ENCODE assay signal across 11 cellular contexts in genomic region chr9:694499-695154, GRCh38.
DNase-seq lines count a peak whose midpoint lies in the region; ATAC-seq and TF ChIP-seq lines count a peak whose summit lies in the region.
"Had no signal": no experiment of that assay in that cellular context is flagged by ENCODE, and none has a peak within 500 bp of the region (broad histone marks: within the 10 kb centered on the region; RNA-seq: fewer than 3 reads in every experiment).

No MANE protein-coding gene starts in this region.

- DNase-seq in activated naive CD8-positive, alpha-beta T cell treated with anti-CD3 and anti-CD28 coated beads for 36 hours, result no peak
- no peak for DNase-seq in activated naive CD8-positive, alpha-beta T cell treated with anti-CD3 and anti-CD28 coated beads, Interleukin-2, amount 50 U/mL, for 24 hours
- peak; percentile 72 for DNase-seq in fibroblast of gingiva (ENCODE audit: low read depth)
- peak in 1 of 2 donors; percentile 86 for DNase-seq in vagina (ENCODE audit: extremely low spot score in 2 of 2)
- no peak for DNase-seq in activated CD8-positive, alpha-beta T cell treated with anti-CD3 and anti-CD28 coated beads, Interleukin-2, amount 10 ng/mL, durations not matched to agents 7 days and 5 days
- DNase-seq: NCI-H1105 treated with DMSO at 0.1 percent for 48 hours had no signal

- CTCF ChIA-PET in activated CD8-positive, alpha-beta T cell treated with anti-CD3 and anti-CD28 coated beads, Interleukin-2, amount 10 ng/mL, durations not matched to agents 7 days and 5 days (lab: Charles Lee), result interaction anchor here (1.1 to 1.8 kb wide), 2 partner anchors 8 to 70 kb away, joined by 3 to 5 read pairs; no protein-coding TSS in a partner anchor

- no peaks in the 10 kb centered on the region for H3K36me3 ChIP-seq in vagina

- H3K27ac Mint-ChIP-seq in activated naive CD8-positive, alpha-beta T cell treated with anti-CD3 and anti-CD28 coated beads for 36 hours, result no peak overlapping the region
- H3K27ac Mint-ChIP-seq in activated naive CD8-positive, alpha-beta T cell treated with anti-CD3 and anti-CD28 coated beads, Interleukin-2, amount 50 U/mL, for 24 hours, result no peak overlapping the region
- peak overlapping the region; percentile 98 to 99 (median 99) for H3K27ac Mint-ChIP-seq in nephron
- no peak overlapping the region for H3K27ac Mint-ChIP-seq in activated CD8-positive, alpha-beta T cell treated with anti-CD3 and anti-CD28 coated beads, Interleukin-2, amount 10 ng/mL, durations not matched to agents 7 days and 5 days

- POLR2A ChIA-PET in activated CD8-positive, alpha-beta T cell treated with anti-CD3 and anti-CD28 coated beads, Interleukin-2, amount 10 ng/mL, durations not matched to agents 7 days and 5 days (lab: Charles Lee), result no interaction called here

- H3K4me1 Mint-ChIP-seq in activated naive CD8-positive, alpha-beta T cell treated with anti-CD3 and anti-CD28 coated beads for 36 hours, result peaks cover 19% of the 10 kb centered on the region
- H3K4me1 Mint-ChIP-seq in activated naive CD8-positive, alpha-beta T cell treated with anti-CD3 and anti-CD28 coated beads, Interleukin-2, amount 50 U/mL, for 24 hours, result peaks cover 12% of the 10 kb centered on the region
- peaks cover 66% of the 10 kb centered on the region for H3K4me1 Mint-ChIP-seq in nephron
- peaks cover 9% of the 10 kb centered on the region for H3K4me1 Mint-ChIP-seq in activated CD8-positive, alpha-beta T cell treated with anti-CD3 and anti-CD28 coated beads, Interleukin-2, amount 10 ng/mL, durations not matched to agents 7 days and 5 days (ENCODE audit: low read depth)

- H3K4me3 Mint-ChIP-seq in activated naive CD8-positive, alpha-beta T cell treated with anti-CD3 and anti-CD28 coated beads for 36 hours, result peak overlapping the region; percentile 19
- H3K4me3 Mint-ChIP-seq in activated naive CD8-positive, alpha-beta T cell treated with anti-CD3 and anti-CD28 coated beads, Interleukin-2, amount 50 U/mL, for 24 hours, result no peak overlapping the region
- H3K4me3 Mint-ChIP-seq in nephron, result peak overlapping the region; percentile 73 to 87 (median 83)
- H3K4me3 Mint-ChIP-seq in activated CD8-positive, alpha-beta T cell treated with anti-CD3 and anti-CD28 coated beads, Interleukin-2, amount 10 ng/mL, durations not matched to agents 7 days and 5 days, result no peak overlapping the region
- H3K4me3 Mint-ChIP-seq: activated naive CD4-positive, alpha-beta T cell treated with anti-CD3 and anti-CD28 coated beads, Interleukin-2, amount 50 U/mL, for 24 hours had no signal

- no peaks in the 10 kb centered on the region for H3K27me3 ChIP-seq in vagina

- intact Hi-C loops in vagina (cut with DNase I), result loop anchor here (10.0 kb wide), 1 partner anchor 70 kb away; no protein-coding TSS in a partner anchor

- TF ChIP-seq CTCF in nephron (IDR thresholded peaks at IDR 0.05; ENCODE audit: unreplicated experiment in 3 of 3), result no peak
- TF ChIP-seq CTCF in vagina (IDR thresholded peaks at IDR 0.05), result no peak

- peak overlapping the region; percentile 88 for H3K27ac ChIP-seq in vagina
- H3K27ac ChIP-seq: 22Rv1 had no signal

- peak overlapping the region; percentile 20 to 40 for H3K4me3 ChIP-seq in vagina

- no peaks in the 10 kb centered on the region for H3K36me3 Mint-ChIP-seq in activated naive CD8-positive, alpha-beta T cell treated with anti-CD3 and anti-CD28 coated beads for 36 hours
- H3K36me3 Mint-ChIP-seq in activated naive CD8-positive, alpha-beta T cell treated with anti-CD3 and anti-CD28 coated beads, Interleukin-2, amount 50 U/mL, for 24 hours (ENCODE audit: low read depth), result no peaks in the 10 kb centered on the region
- H3K36me3 Mint-ChIP-seq in nephron (ENCODE audit: low read depth), result no peaks in the 10 kb centered on the region
- H3K36me3 Mint-ChIP-seq in activated CD8-positive, alpha-beta T cell treated with anti-CD3 and anti-CD28 coated beads, Interleukin-2, amount 10 ng/mL, durations not matched to agents 7 days and 5 days (ENCODE audit: low read depth), result no peaks in the 10 kb centered on the region

- H3K4me1 ChIP-seq in vagina, result peaks cover 90% of the 10 kb centered on the region

- no peaks in the 10 kb centered on the region for H3K9me3 Mint-ChIP-seq in activated naive CD8-positive, alpha-beta T cell treated with anti-CD3 and anti-CD28 coated beads for 36 hours
- no peaks in the 10 kb centered on the region for H3K9me3 Mint-ChIP-seq in activated naive CD8-positive, alpha-beta T cell treated with anti-CD3 and anti-CD28 coated beads, Interleukin-2, amount 50 U/mL, for 24 hours
- H3K9me3 Mint-ChIP-seq in nephron, result no peaks in the 10 kb centered on the region
- H3K9me3 Mint-ChIP-seq in activated CD8-positive, alpha-beta T cell treated with anti-CD3 and anti-CD28 coated beads, Interleukin-2, amount 10 ng/mL, durations not matched to agents 7 days and 5 days (ENCODE audit: insufficient read depth), result no peaks in the 10 kb centered on the region
- H3K9me3 Mint-ChIP-seq: activated naive CD4-positive, alpha-beta T cell treated with anti-CD3 and anti-CD28 coated beads, Interleukin-2, amount 50 U/mL, for 24 hours had no signal

- peaks cover 6% of the 10 kb centered on the region for H3K27me3 Mint-ChIP-seq in activated naive CD8-positive, alpha-beta T cell treated with anti-CD3 and anti-CD28 coated beads for 36 hours
- H3K27me3 Mint-ChIP-seq in activated naive CD8-positive, alpha-beta T cell treated with anti-CD3 and anti-CD28 coated beads, Interleukin-2, amount 50 U/mL, for 24 hours, result no peaks in the 10 kb centered on the region
- H3K27me3 Mint-ChIP-seq in nephron (ENCODE audit: low read depth), result no peaks in the 10 kb centered on the region
- H3K27me3 Mint-ChIP-seq in activated CD8-positive, alpha-beta T cell treated with anti-CD3 and anti-CD28 coated beads, Interleukin-2, amount 10 ng/mL, durations not matched to agents 7 days and 5 days (ENCODE audit: low read depth), result peaks cover 25% of the 10 kb centered on the region
- H3K27me3 Mint-ChIP-seq: activated naive CD4-positive, alpha-beta T cell treated with anti-CD3 and anti-CD28 coated beads, Interleukin-2, amount 50 U/mL, for 24 hours had no signal

- ATAC-seq in activated naive CD8-positive, alpha-beta T cell treated with anti-CD3 and anti-CD28 coated beads, Interleukin-2, amount 50 U/mL, for 24 hours, result no peak
- ATAC-seq in GM18909 (IDR thresholded peaks at IDR 0.05; ENCODE audit: poor library complexity, unreplicated experiment) (no peak), HG03571 (IDR thresholded peaks at IDR 0.05; ENCODE audit: unreplicated experiment) (no peak)
- ATAC-seq in activated CD8-positive, alpha-beta T cell treated with anti-CD3 and anti-CD28 coated beads, Interleukin-2, amount 10 ng/mL, durations not matched to agents 7 days and 5 days, result no peak

- TF ChIP-seq POLR2A in vagina (IDR thresholded peaks at IDR 0.05), result no peak

- H3K9me3 ChIP-seq in vagina, result no peaks in the 10 kb centered on the region

Comparison
In these comparisons a context has a peak if more than half of its experiments do, and no peak if none do; other contexts are left out.
1. H3K4me3 Mint-ChIP-seq: peak in activated naive CD8-positive, alpha-beta T cell treated with anti-CD3 and anti-CD28 coated beads for 36 hours (single experiment) and nephron (3 of 3); none in activated naive CD8-positive, alpha-beta T cell treated with anti-CD3 and anti-CD28 coated beads, Interleukin-2, amount 50 U/mL, for 24 hours (single experiment) and activated CD8-positive, alpha-beta T cell treated with anti-CD3 and anti-CD28 coated beads, Interleukin-2, amount 10 ng/mL, durations not matched to agents 7 days and 5 days (single experiment).
2. H3K27ac Mint-ChIP-seq: peak in nephron (3 of 3); none in activated naive CD8-positive, alpha-beta T cell treated with anti-CD3 and anti-CD28 coated beads for 36 hours (single experiment), activated naive CD8-positive, alpha-beta T cell treated with anti-CD3 and anti-CD28 coated beads, Interleukin-2, amount 50 U/mL, for 24 hours (single experiment) and activated CD8-positive, alpha-beta T cell treated with anti-CD3 and anti-CD28 coated beads, Interleukin-2, amount 10 ng/mL, durations not matched to agents 7 days and 5 days (single experiment).